ENCODE assay signal across 8 cellular contexts in genomic region chr1:118960026-118960561, GRCh38. TPM values are rescaled to one million over a fixed set of nuclear protein-coding genes. Genes with fewer than 3 reads are reported as not detected.
DNase-seq lines count a peak whose midpoint lies in the region; ATAC-seq and TF ChIP-seq lines count a peak whose summit lies in the region.

No MANE protein-coding gene starts in this region.

- no peaks in the 10 kb centered on the region for H3K36me3 ChIP-seq in uterus

- TF ChIP-seq POLR2A in uterus (IDR thresholded peaks at IDR 0.05) = no peak

- peak; percentile 69 for DNase-seq in NCI-H510A treated with DMSO at 0.1 percent for 48 hours (lab: John Stamatoyannopoulos, UW)
- peak; percentile 17 for DNase-seq in mucosa of gallbladder (ENCODE audit: low spot score)
- DNase-seq in T-helper 1 cell = no peak
- no peak for DNase-seq in HuH-7 (ENCODE audit: low spot score)
- no peak for DNase-seq in uterus
- no peak for DNase-seq in hippocampal formation (lab: John Stamatoyannopoulos, UW)

- no peak overlapping the region for H3K27ac ChIP-seq in uterus

- H3K4me1 ChIP-seq in uterus = no peaks in the 10 kb centered on the region

- H3K4me3 ChIP-seq in uterus = no peak overlapping the region

- no peaks in the 10 kb centered on the region for H3K9me3 ChIP-seq in uterus

- ATAC-seq in GM18868 (IDR thresholded peaks at IDR 0.05; ENCODE audit: unreplicated experiment) = peak; percentile 71
- ATAC-seq in HG02840 (IDR thresholded peaks at IDR 0.05; ENCODE audit: low FRiP score, unreplicated experiment) = peak; percentile 82

- TF ChIP-seq CTCF in uterus (IDR thresholded peaks at IDR 0.05) = no peak

- H3K27me3 ChIP-seq in uterus = no peaks in the 10 kb centered on the region

- intact Hi-C loops in uterus (cut with DNase I; ENCODE audit: low total_unique reads) = no loop called here

RNA-seq across cellular contexts. Expression of gene TBX15, which starts 28.0 kb away (rescaled TPM):
- total RNA-seq in mucosa of gallbladder = 0.20 TPM
- under 1 TPM in 2 of 4 donors, not detected in 2; 0.21 to 0.62 TPM for total RNA-seq in uterus

Comparison
In these comparisons a context has a peak if more than half of its experiments do, and no peak if none do; other contexts are left out.
1. DNase-seq: peak in NCI-H510A treated with DMSO at 0.1 percent for 48 hours (single experiment) and mucosa of gallbladder (single experiment); none in T-helper 1 cell (0 of 5), HuH-7 (single experiment), uterus (0 of 2) and hippocampal formation (0 of 2).